ENCODE assay signal across 8 cellular contexts in genomic region chr3:45499529-45499928, GRCh38.
DNase-seq lines count a peak whose midpoint lies in the region; ATAC-seq and TF ChIP-seq lines count a peak whose summit lies in the region.

No MANE protein-coding gene starts in this region.

- H3K4me3 Mint-ChIP-seq in CD4-positive, CD25-positive, alpha-beta regulatory T cell = no peak overlapping the region

- H3K18ac ChIP-seq in mesenchymal stem cell (ENCODE audit: low read depth in 1 of 2, low read length in 2 of 2) = no peak overlapping the region

- H3K27me3 Mint-ChIP-seq in CD4-positive, CD25-positive, alpha-beta regulatory T cell = no peaks in the 10 kb centered on the region

- H3K79me1 ChIP-seq in mesenchymal stem cell (replicated peaks; ENCODE audit: low read length, poor library complexity, severe bottlenecking) = no peaks in the 10 kb centered on the region

- no peak for ATAC-seq in CD4-positive, CD25-positive, alpha-beta regulatory T cell (ENCODE audit: low read depth in 2 of 2)
- ATAC-seq in HG03378 (IDR thresholded peaks at IDR 0.05; ENCODE audit: unreplicated experiment) = no peak

- peak in 2 of 3 donors; percentile 15 to 38 for DNase-seq in CD4-positive, CD25-positive, alpha-beta regulatory T cell
- DNase-seq in LoVo (ENCODE audit: low spot score) = peak; percentile 8
- DNase-seq in brain microvascular endothelial cell = no peak
- peak; percentile 63 for DNase-seq in mesenchymal stem cell
- DNase-seq in effector CD8-positive, alpha-beta T cell (lab: John Stamatoyannopoulos, UW) = no peak
- no peak for DNase-seq in OCI-M2 (lab: John Stamatoyannopoulos, UW; ENCODE audit: unreplicated experiment)
- no peak for DNase-seq in head of caudate nucleus

- no peak overlapping the region for H2BK5ac ChIP-seq in mesenchymal stem cell (ENCODE audit: low read depth, low read length, poor library complexity, severe bottlenecking)

- no peak overlapping the region for H3K9ac ChIP-seq in mesenchymal stem cell (ENCODE audit: low read length)

- H3K4me2 ChIP-seq in mesenchymal stem cell (ENCODE audit: low read length, poor library complexity, severe bottlenecking) = no peak overlapping the region

- H3K27ac ChIP-seq in CD4-positive, CD25-positive, alpha-beta regulatory T cell (ENCODE audit: insufficient read depth, low read length, poor library complexity, severe bottlenecking) = no peak overlapping the region
- H3K27ac ChIP-seq in brain microvascular endothelial cell = no peak overlapping the region
- H3K27ac ChIP-seq in mesenchymal stem cell (ENCODE audit: low read length, poor library complexity, severe bottlenecking) = no peak overlapping the region

- no peaks in the 10 kb centered on the region for H3K4me1 ChIP-seq in CD4-positive, CD25-positive, alpha-beta regulatory T cell (ENCODE audit: control insufficient read depth, insufficient read depth, low read length, poor library complexity, severe bottlenecking)
- peaks cover 4% of the 10 kb centered on the region for H3K4me1 ChIP-seq in mesenchymal stem cell (ENCODE audit: control insufficient read depth, insufficient read depth, low read depth, low read length)

- no peaks in the 10 kb centered on the region for H3K9me3 Mint-ChIP-seq in CD4-positive, CD25-positive, alpha-beta regulatory T cell

- no peaks in the 10 kb centered on the region for H3K27me3 ChIP-seq in CD4-positive, CD25-positive, alpha-beta regulatory T cell (ENCODE audit: control insufficient read depth, insufficient read depth, low read length)
- H3K27me3 ChIP-seq in brain microvascular endothelial cell (replicated peaks) (no peaks in the 10 kb centered on the region), mesenchymal stem cell (ENCODE audit: control insufficient read depth in 1 of 2, insufficient read depth in 1 of 2, low read length in 2 of 2) (no peaks in the 10 kb centered on the region)

- H4K91ac ChIP-seq in mesenchymal stem cell (ENCODE audit: low read length) = no peak overlapping the region

- H3K36me3 ChIP-seq in CD4-positive, CD25-positive, alpha-beta regulatory T cell (ENCODE audit: control insufficient read depth, insufficient read depth, low read length) = peaks cover 33% of the 10 kb centered on the region
- H3K36me3 ChIP-seq in brain microvascular endothelial cell (replicated peaks) (peaks cover 6% of the 10 kb centered on the region), mesenchymal stem cell (ENCODE audit: control insufficient read depth in 1 of 2, insufficient read depth in 2 of 2, low read depth in 1 of 2, low read length in 2 of 2) (peaks cover 11 to 40% of the 10 kb centered on the region in 2 experiments)

- no peak overlapping the region for H2AFZ ChIP-seq in mesenchymal stem cell (ENCODE audit: low read depth, low read length)

- peaks cover 0 to 10% (median 3%) of the 10 kb centered on the region in 4 donors for H3K4me1 Mint-ChIP-seq in CD4-positive, CD25-positive, alpha-beta regulatory T cell

- H3K4me3 ChIP-seq in CD4-positive, CD25-positive, alpha-beta regulatory T cell (ENCODE audit: low read depth, low read length) = no peak overlapping the region
- H3K4me3 ChIP-seq in brain microvascular endothelial cell (ENCODE audit: low read depth, low read length) (no peak overlapping the region), mesenchymal stem cell (ENCODE audit: insufficient read depth in 1 of 2, low read depth in 1 of 2, low read length in 2 of 2) (no peak overlapping the region)

- H3K23ac ChIP-seq in mesenchymal stem cell (ENCODE audit: low read length in 2 of 2) = no peak overlapping the region

- peak; percentile 24 for TF ChIP-seq CTCF in brain microvascular endothelial cell (IDR thresholded peaks at IDR 0.05; ENCODE audit: low read depth, low read length, missing control alignments)

- H3K36me3 Mint-ChIP-seq in CD4-positive, CD25-positive, alpha-beta regulatory T cell = peaks cover 14% of the 10 kb centered on the region

- H2BK15ac ChIP-seq in mesenchymal stem cell (ENCODE audit: low read depth, poor library complexity, severe bottlenecking) = no peak overlapping the region

- no peak overlapping the region for H2BK120ac ChIP-seq in mesenchymal stem cell (ENCODE audit: low read depth, low read length)

- H2BK12ac ChIP-seq in mesenchymal stem cell (ENCODE audit: low read length in 2 of 2) = no peak overlapping the region

- WGBS in mesenchymal stem cell = 100% methylated on average over 1 of the region's 3 CpGs

- H3K14ac ChIP-seq in mesenchymal stem cell (ENCODE audit: low read length in 2 of 2) = no peak overlapping the region

- no peak overlapping the region for H3K27ac Mint-ChIP-seq in CD4-positive, CD25-positive, alpha-beta regulatory T cell

- in situ Hi-C loops in brain microvascular endothelial cell (cut with HindIII; ENCODE audit: low pct_ligation_motif_present, low sequenced_read_pairs) = no loop called here

- no peaks in the 10 kb centered on the region for H3K9me3 ChIP-seq in CD4-positive, CD25-positive, alpha-beta regulatory T cell (ENCODE audit: control insufficient read depth in 2 of 2, low read length in 2 of 2)
- H3K9me3 ChIP-seq in mesenchymal stem cell (ENCODE audit: control insufficient read depth, low read length) = no peaks in the 10 kb centered on the region

- H2AK5ac ChIP-seq in mesenchymal stem cell (ENCODE audit: low read length, severe bottlenecking) = no peak overlapping the region

- no peak overlapping the region for H3K4ac ChIP-seq in mesenchymal stem cell (ENCODE audit: low read depth in 1 of 2, low read length in 2 of 2)

- no peak overlapping the region for H4K8ac ChIP-seq in mesenchymal stem cell (ENCODE audit: low read length)

- intact Hi-C loops in head of caudate nucleus (cut with DNase I) = no loop called here

Comparison
In these comparisons a context has a peak if more than half of its experiments do, and no peak if none do; other contexts are left out.
1. DNase-seq: peak in CD4-positive, CD25-positive, alpha-beta regulatory T cell (2 of 3), LoVo (single experiment) and mesenchymal stem cell (single experiment); none in brain microvascular endothelial cell (single experiment), effector CD8-positive, alpha-beta T cell (single experiment), OCI-M2 (single experiment) and head of caudate nucleus (0 of 42).